Comparison of ENCODE assay signal across 14 cellular contexts in the genomic region with DNA sequence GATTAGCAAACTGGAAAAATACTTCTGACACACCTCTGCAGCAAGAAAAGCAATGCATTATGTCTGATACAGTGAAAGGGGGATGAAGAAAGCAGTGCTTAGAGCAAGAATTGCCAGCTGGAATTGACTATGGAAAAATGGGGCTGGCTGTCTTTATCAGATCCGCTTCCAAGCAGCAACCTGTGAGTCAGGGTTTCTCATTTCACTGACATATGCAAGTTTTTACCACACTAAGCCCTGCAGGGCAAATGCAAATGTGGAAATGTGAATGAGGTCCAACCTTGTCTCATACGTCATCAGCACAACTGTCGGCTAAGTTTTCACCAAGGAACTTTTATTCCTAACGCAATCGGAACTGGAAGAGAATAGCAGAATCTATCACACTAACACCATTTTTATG.
DNase-seq lines count a peak whose midpoint lies in the region; ATAC-seq and TF ChIP-seq lines count a peak whose summit lies in the region.
"Had no signal": no experiment of that assay in that cellular context is flagged by ENCODE, and none has a peak within 500 bp of the region (broad histone marks: within the 10 kb centered on the region; RNA-seq: fewer than 3 reads in every experiment).

No MANE protein-coding gene starts in this region.

- H3K4me1 ChIP-seq in osteoblast (ENCODE audit: insufficient read depth, low read length) (no peaks in the 10 kb centered on the region), lower lobe of right lung (no peaks in the 10 kb centered on the region)

- TF ChIP-seq CTCF in osteoblast (IDR thresholded peaks at IDR 0.05; ENCODE audit: extremely low read depth, low read depth, low read length) (no peak), lower lobe of right lung (IDR thresholded peaks at IDR 0.05) (no peak)

- in situ Hi-C loops in Caki2 (cut with HindIII; ENCODE audit: low pct_unique_long_range_greater_than_20kb, low sequenced_read_pairs), result no loop called here

- no peak overlapping the region for H2AFZ ChIP-seq in osteoblast (ENCODE audit: low read length)

- H3K36me3 ChIP-seq in osteoblast (ENCODE audit: insufficient read depth, low read length) (no peaks in the 10 kb centered on the region), lower lobe of right lung (no peaks in the 10 kb centered on the region)
- H3K36me3 ChIP-seq: esophagus squamous epithelium, tibial artery had no signal

- intact Hi-C loops in left colon (cut with DNase I, micrococcal nuclease), result no loop called here
- intact Hi-C loops in lower lobe of right lung (cut with DNase I), result no loop called here

- H3K27me3 ChIP-seq in osteoblast (ENCODE audit: insufficient read depth, low read length) (no peaks in the 10 kb centered on the region), lower lobe of right lung (ENCODE audit: low read depth) (no peaks in the 10 kb centered on the region)
- H3K27me3 ChIP-seq: esophagus squamous epithelium, tibial artery had no signal

- H3K9me3 ChIP-seq in osteoblast (ENCODE audit: low read depth, low read length) (no peaks in the 10 kb centered on the region), lower lobe of right lung (no peaks in the 10 kb centered on the region)
- H3K9me3 ChIP-seq: esophagus squamous epithelium had no signal

- no peak overlapping the region for H3K4me3 ChIP-seq in osteoblast (ENCODE audit: insufficient read depth, low read length)
- no peak overlapping the region for H3K4me3 ChIP-seq in lower lobe of right lung
- H3K4me3 ChIP-seq: esophagus squamous epithelium, tibial artery had no signal

- DNase-seq in Caki2 (ENCODE audit: low read depth), result peak; percentile 5
- peak; percentile 33 for DNase-seq in NCI-H460 (ENCODE audit: extremely low read depth, low read depth)
- peak; percentile 6 for DNase-seq in dermis blood vessel endothelial cell
- DNase-seq in osteoblast (ENCODE audit: insufficient read length, low spot score, missing footprints), result peak; percentile 13
- DNase-seq in left colon, result no peak
- no peak for DNase-seq in medulla oblongata (ENCODE audit: extremely low spot score)
- DNase-seq in lower lobe of right lung, result no peak
- no peak for DNase-seq in NCI-H2196 (lab: John Stamatoyannopoulos, UW; ENCODE audit: unreplicated experiment)
- DNase-seq: activated CD4-positive, alpha-beta memory T cell treated with anti-CD3 and anti-CD28 coated beads for 36 hours; activated naive CD8-positive, alpha-beta T cell treated with anti-CD3 and anti-CD28 coated beads, Interleukin-2, amount 10 ng/mL, durations not matched to agents 7 days and 5 days; esophagus squamous epithelium; NCI-H1694; stimulated activated CD4-positive, alpha-beta T cell treated with anti-CD3 and anti-CD28 coated beads, Interleukin-2, amount 100 ng/mL, for 48 hours had no signal

- ATAC-seq in left colon, result no peak
- ATAC-seq in lower lobe of right lung, result no peak

- H3K27ac ChIP-seq in osteoblast (ENCODE audit: low read depth, low read length) (no peak overlapping the region), lower lobe of right lung (no peak overlapping the region)
- H3K27ac ChIP-seq: esophagus squamous epithelium, tibial artery had no signal

- peak overlapping the region; percentile 40 for H3K4me2 ChIP-seq in osteoblast (ENCODE audit: insufficient read depth, low read length)

- no peaks in the 10 kb centered on the region for H3K79me2 ChIP-seq in osteoblast (ENCODE audit: insufficient read depth, low read length)

- H4K20me1 ChIP-seq in osteoblast (ENCODE audit: insufficient read depth, low read length), result no peaks in the 10 kb centered on the region

Comparison
In these comparisons a context has a peak if more than half of its experiments do, and no peak if none do; other contexts are left out.
1. DNase-seq: peak in Caki2 (single experiment), NCI-H460 (single experiment), dermis blood vessel endothelial cell (single experiment) and osteoblast (single experiment); none in left colon (0 of 2), medulla oblongata (single experiment), lower lobe of right lung (single experiment) and NCI-H2196 (single experiment).